Comparison of ENCODE assay signal across 23 cellular contexts in the genomic region with DNA sequence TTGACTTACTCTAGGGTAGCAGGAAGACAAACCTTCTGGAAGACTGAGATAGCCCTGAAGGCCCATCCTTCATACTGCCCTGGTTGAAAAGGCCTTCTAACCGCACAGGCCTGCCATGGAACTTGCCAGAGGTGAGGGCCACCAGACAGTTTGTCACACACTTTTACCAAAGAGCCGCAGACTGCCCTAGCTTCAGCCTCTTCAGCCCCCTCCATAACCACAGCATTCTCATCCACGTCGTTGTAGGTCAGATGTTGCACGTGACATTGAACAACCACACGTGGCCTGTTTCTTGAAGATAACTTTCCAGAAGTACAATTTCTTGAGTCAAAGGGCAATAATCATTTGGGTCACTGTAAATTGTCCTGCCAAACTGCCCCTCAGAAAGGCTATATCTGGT. TPM values are rescaled to one million over a fixed set of nuclear protein-coding genes. Genes with fewer than 3 reads are reported as not detected.
"Had no signal": no experiment of that assay in that cellular context is flagged by ENCODE, and none has a peak within 500 bp of the region (broad histone marks: within the 10 kb centered on the region; RNA-seq: fewer than 3 reads in every experiment).

No MANE protein-coding gene starts in this region.

- H3K9me3 ChIP-seq: colonic mucosa, esophagus muscularis mucosa, gastroesophageal sphincter, heart left ventricle, transverse colon had no signal

- H3K27me3 Mint-ChIP-seq: naive thymus-derived CD4-positive, alpha-beta T cell had no signal

- H3K4me1 ChIP-seq: colonic mucosa, transverse colon had no signal

- ATAC-seq: activated CD4-positive, CD25-positive, alpha-beta regulatory T cell treated with anti-CD3 and anti-CD28 coated beads, Interleukin-2, amount 50 U/mL, for 24 hours; gastroesophageal sphincter; heart left ventricle; left cardiac atrium; naive thymus-derived CD4-positive, alpha-beta T cell; stimulated activated naive CD8-positive, alpha-beta T cell treated with anti-CD3 and anti-CD28 coated beads, Interleukin-15, Interleukin-2, amounts not matched to agents 100 U/mL and 50 U/mL, for 24 hours had no signal

- H3K27ac ChIP-seq: brain microvascular endothelial cell, colonic mucosa, esophagus muscularis mucosa, gastroesophageal sphincter, heart left ventricle, transverse colon had no signal

- H3K4me3 Mint-ChIP-seq: naive thymus-derived CD4-positive, alpha-beta T cell had no signal

- H3K27me3 ChIP-seq: brain microvascular endothelial cell, colonic mucosa, esophagus muscularis mucosa, gastroesophageal sphincter, heart left ventricle, transverse colon had no signal

- DNase-seq: activated CD8-positive, alpha-beta memory T cell treated with anti-CD3 and anti-CD28 coated beads for 24 hours; activated CD8-positive, alpha-beta memory T cell treated with anti-CD3 and anti-CD28 coated beads, Interleukin-2, amount 50 U/mL, for 48 hours; activated T-cell treated with anti-CD3 and anti-CD28 coated beads, Interleukin-2, amount 50 U/mL, for 48 hours; brain microvascular endothelial cell; central memory CD4-positive, alpha-beta T cell; colonic mucosa; left cardiac atrium; mesenchymal stem cell; naive thymus-derived CD4-positive, alpha-beta T cell; stimulated activated CD4-positive, alpha-beta T cell treated with anti-CD3 and anti-CD28 coated beads, Interleukin-12 subunit alpha, Interleukin-12 subunit beta, amount 100 ng/mL, for 4 hours; stimulated activated CD4-positive, alpha-beta T cell treated with anti-CD3 and anti-CD28 coated beads, Interleukin-1b, Interleukin-23, amount 100 ng/mL, for 48 hours; stimulated activated CD8-positive, alpha-beta memory T cell treated with anti-CD3 and anti-CD28 coated beads, Interleukin-4, amount 100 ng/mL, for 48 hours; stimulated activated naive CD8-positive, alpha-beta T cell treated with anti-CD3 and anti-CD28 coated beads, Interleukin-15, Interleukin-2, amounts not matched to agents 100 U/mL and 50 U/mL, for 24 hours; substantia nigra; transverse colon had no signal

- H3K9me3 Mint-ChIP-seq: naive thymus-derived CD4-positive, alpha-beta T cell had no signal

- H3K36me3 ChIP-seq: colonic mucosa had no signal

- H3K4me3 ChIP-seq: colonic mucosa, esophagus muscularis mucosa, gastroesophageal sphincter, heart left ventricle, SK-N-MC, transverse colon had no signal

RNA-seq across cellular contexts. Expression of a gene that starts 45.7 kb away (rescaled TPM):
- total RNA-seq: colonic mucosa; esophagus muscularis mucosa; lower leg skin; mucosa of gallbladder; naive thymus-derived CD4-positive, alpha-beta T cell; renal cortical epithelial cell; transverse colon had no signal
- polyA plus RNA-seq: heart left ventricle; naive thymus-derived CD4-positive, alpha-beta T cell had no signal
